Comparison of ENCODE assay signal across 14 cellular contexts in the genomic region with DNA sequence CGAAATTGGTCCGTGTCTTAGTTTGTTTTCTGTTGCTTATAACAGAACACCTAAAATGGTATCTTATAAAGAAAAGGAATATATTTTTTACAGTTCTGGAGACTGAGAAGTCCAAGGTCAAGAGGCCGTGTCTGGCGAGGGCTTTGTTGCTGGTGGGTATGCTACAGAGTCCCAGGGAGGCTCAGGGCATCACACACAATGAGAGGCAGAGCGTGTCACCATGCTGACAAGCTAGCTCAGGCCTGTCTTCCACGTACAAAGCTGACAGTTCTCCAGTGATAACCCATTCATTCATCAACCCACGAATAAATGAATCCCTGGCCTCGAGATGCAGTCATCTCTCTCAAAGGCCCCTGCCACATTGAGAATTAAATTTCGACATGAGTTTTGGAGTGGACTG. TPM values are rescaled to one million over a fixed set of nuclear protein-coding genes. Genes with fewer than 3 reads are reported as not detected.
DNase-seq lines count a peak whose midpoint lies in the region; ATAC-seq and TF ChIP-seq lines count a peak whose summit lies in the region.
"Had no signal": no experiment of that assay in that cellular context is flagged by ENCODE, and none has a peak within 500 bp of the region (broad histone marks: within the 10 kb centered on the region; RNA-seq: fewer than 3 reads in every experiment).

No MANE protein-coding gene starts in this region.

- H3K36me3 ChIP-seq in mammary epithelial cell (ENCODE audit: insufficient read depth, low read length) (peaks cover 7% of the 10 kb centered on the region), smooth muscle cell (ENCODE audit: low read depth) (no peaks in the 10 kb centered on the region), aorta (ENCODE audit: control insufficient read depth in 1 of 2, insufficient read depth in 2 of 2, low read length in 1 of 2) (no peaks in the 10 kb centered on the region)

- H3K27me3 ChIP-seq in mammary epithelial cell (ENCODE audit: insufficient read depth, low read length) (no peaks in the 10 kb centered on the region), smooth muscle cell (ENCODE audit: low read depth) (no peaks in the 10 kb centered on the region), aorta (ENCODE audit: control insufficient read depth in 1 of 2, insufficient read depth in 2 of 2, low read length in 1 of 2) (no peaks in the 10 kb centered on the region)

- no peak for ATAC-seq in aorta (ENCODE audit: low FRiP score)
- ATAC-seq: HCT116, sciatic nerve had no signal

- H3K4me3 ChIP-seq in mammary epithelial cell (replicated peaks in 1 of 3; ENCODE audit: insufficient read depth in 1 of 3, low read depth in 2 of 3, low read length in 3 of 3) (no peak overlapping the region), smooth muscle cell (no peak overlapping the region), aorta (ENCODE audit: low read length in 2 of 2) (no peak overlapping the region)

- H3K4me1 ChIP-seq in mammary epithelial cell (ENCODE audit: insufficient read depth, low read length) (peaks cover 15% of the 10 kb centered on the region), smooth muscle cell (ENCODE audit: low read depth) (peaks cover 10% of the 10 kb centered on the region), aorta (ENCODE audit: control insufficient read depth in 1 of 2, insufficient read depth in 2 of 2, low read length in 2 of 2) (peaks cover 0 to 3% of the 10 kb centered on the region in 2 donors)

- no peak overlapping the region for H2AFZ ChIP-seq in mammary epithelial cell (ENCODE audit: low read depth, low read length)
- H2AFZ ChIP-seq in smooth muscle cell (ENCODE audit: low read depth) = no peak overlapping the region

- H3K9me3 ChIP-seq in mammary epithelial cell (replicated peaks; ENCODE audit: insufficient read depth, low read length) = no peaks in the 10 kb centered on the region
- no peaks in the 10 kb centered on the region for H3K9me3 ChIP-seq in smooth muscle cell (replicated peaks; ENCODE audit: low read depth)
- H3K9me3 ChIP-seq in aorta (ENCODE audit: control insufficient read depth, low read length) = no peaks in the 10 kb centered on the region

- peak overlapping the region; percentile 56 for H3K27ac ChIP-seq in mammary epithelial cell (ENCODE audit: insufficient read depth, low read depth, low read length)
- H3K27ac ChIP-seq in smooth muscle cell (ENCODE audit: low read depth) = peak overlapping the region; percentile 78
- H3K27ac ChIP-seq in aorta (ENCODE audit: low read depth in 1 of 2, low read length in 2 of 2) = no peak overlapping the region

- intact Hi-C loops in mammary epithelial cell (cut with micrococcal nuclease) (loop anchor here (5.0 kb wide), 1 partner anchor 60 kb away; no protein-coding TSS in a partner anchor), aorta (cut with DNase I) (no loop called here)

- H4K20me1 ChIP-seq in mammary epithelial cell (ENCODE audit: insufficient read depth, low read length) (no peaks in the 10 kb centered on the region), smooth muscle cell (ENCODE audit: low read depth) (no peaks in the 10 kb centered on the region)

- H3K4me2 ChIP-seq in mammary epithelial cell (ENCODE audit: insufficient read depth, low read depth, low read length) = peak overlapping the region; percentile 8
- peak overlapping the region; percentile 56 for H3K4me2 ChIP-seq in smooth muscle cell

- in situ Hi-C loops in mammary epithelial cell (cut with MboI; ENCODE audit: low sequenced_read_pairs in 2 of 2) = no loop called here

- H3K79me2 ChIP-seq in mammary epithelial cell (ENCODE audit: insufficient read depth, low read length) (no peaks in the 10 kb centered on the region), smooth muscle cell (ENCODE audit: low read depth) (no peaks in the 10 kb centered on the region)

- BruUV-seq in mammary epithelial cell (replicated peaks; lab: Mats Ljungman, UMichigan) = no TSS peak

- H3F3A ChIP-seq in smooth muscle cell (ENCODE audit: low read depth) = no peaks in the 10 kb centered on the region

- 71% methylated on average over 9 of the region's 9 CpGs for WGBS in mammary epithelial cell (ENCODE audit: low coverage, missing lambda C conversion rate)
- 91% methylated on average over 9 of the region's 9 CpGs for WGBS in smooth muscle cell (ENCODE audit: low lambda C conversion rate)
- WGBS in aorta, 2 donors = 90 to 96% methylated on average over 9 of the region's 9 CpGs

- peak; percentile 36 for DNase-seq in activated effector memory CD4-positive, alpha-beta T cell treated with anti-CD3 and anti-CD28 coated beads, Interleukin-2, amount 50 U/mL, for 16 hours
- no peak for DNase-seq in activated effector memory CD4-positive, alpha-beta T cell treated with Interleukin-2 at 50 U/mL for 16 hours
- peak; percentile 8 for DNase-seq in HK-2 (ENCODE audit: unreplicated experiment)
- DNase-seq in mammary epithelial cell = no peak
- no peak for DNase-seq in smooth muscle cell (lab: John Stamatoyannopoulos, UW; ENCODE audit: unreplicated experiment)
- no peak for DNase-seq in activated CD8-positive, alpha-beta memory T cell treated with anti-CD3 and anti-CD28 coated beads, Interleukin-2, amount 50 U/mL, for 48 hours
- no peak for DNase-seq in aorta
- DNase-seq in foreskin melanocyte = no peak
- DNase-seq: activated CD4-positive, alpha-beta T cell treated with anti-CD3 and anti-CD28 coated beads for 1 hour; NCI-H146; NCI-H526 treated with DMSO at 0.1 percent for 48 hours; nephron progenitor cell had no signal

- no peak overlapping the region for H3K9ac ChIP-seq in mammary epithelial cell (ENCODE audit: insufficient read depth, low read length)
- H3K9ac ChIP-seq in smooth muscle cell (ENCODE audit: low read depth) = no peak overlapping the region

- CTCF ChIA-PET in mammary epithelial cell (lab: Charles Lee; ENCODE audit: low non-redundant PET) = no interaction called here

- dilution Hi-C loops in mammary epithelial cell (cut with HindIII; ENCODE audit: low sequenced_read_pairs) = no loop called here

- no peak for TF ChIP-seq CTCF in mammary epithelial cell (conservative IDR thresholded peaks at IDR 0.05 in 1 of 2, IDR thresholded peaks at IDR 0.05 in 1 of 2; ENCODE audit: extremely low read depth in 1 of 2, insufficient read depth in 1 of 2, low read depth in 1 of 2, low read length in 2 of 2)
- TF ChIP-seq CTCF in smooth muscle cell (IDR thresholded peaks at IDR 0.05; ENCODE audit: borderline replicate concordance, insufficient read depth, poor library complexity, severe bottlenecking) = no peak

RNA-seq across cellular contexts. Expression of a gene that starts 56.7 kb away (rescaled TPM):
- 10 to 100 TPM; 19.7 to 35.4 TPM for total RNA-seq in mammary epithelial cell
- 7.2 TPM for polyA plus RNA-seq in mammary epithelial cell
- 38.6 TPM for polyA minus RNA-seq in mammary epithelial cell
- total RNA-seq in smooth muscle cell = 23.3 and 24.5 TPM in 2 replicates
- 7.4 and 7.6 TPM in 2 replicates for polyA plus RNA-seq in smooth muscle cell
- total RNA-seq in aorta = 10 to 100 TPM; 74.3 to 89.0 TPM
- polyA plus RNA-seq in aorta = 10 to 100 TPM; 24.8 to 25.3 TPM

Comparison
In these comparisons a context has a peak if more than half of its experiments do, and no peak if none do; other contexts are left out.
1. DNase-seq: peak in activated effector memory CD4-positive, alpha-beta T cell treated with anti-CD3 and anti-CD28 coated beads, Interleukin-2, amount 50 U/mL, for 16 hours (single experiment) and HK-2 (single experiment); none in activated effector memory CD4-positive, alpha-beta T cell treated with Interleukin-2 at 50 U/mL for 16 hours (single experiment), mammary epithelial cell (single experiment), smooth muscle cell (single experiment), activated CD8-positive, alpha-beta memory T cell treated with anti-CD3 and anti-CD28 coated beads, Interleukin-2, amount 50 U/mL, for 48 hours (single experiment), aorta (0 of 2) and foreskin melanocyte (single experiment).
2. H3K27ac ChIP-seq: peak in mammary epithelial cell (single experiment) and smooth muscle cell (single experiment); none in aorta (0 of 2).